ENCODE assay signal across 16 cellular contexts in the genomic region with DNA sequence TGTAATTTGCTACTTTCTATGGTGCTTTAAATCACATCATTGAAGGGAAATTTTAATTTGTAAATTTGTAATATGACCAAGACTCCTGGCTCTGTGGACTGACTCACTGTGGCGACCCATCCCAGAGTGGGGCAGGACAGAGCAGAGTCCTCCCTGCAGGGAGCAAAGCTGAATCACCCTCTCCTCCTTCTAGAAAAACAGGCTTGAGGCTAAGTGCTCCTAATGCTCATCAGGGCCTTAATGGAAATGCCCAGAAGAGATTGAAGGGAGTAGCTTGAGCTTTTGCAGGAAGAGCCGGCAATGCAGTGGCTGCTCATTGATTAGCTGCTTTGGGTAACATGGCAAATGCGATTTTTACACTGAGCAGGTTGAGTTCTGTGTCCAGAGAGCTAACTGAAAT. TPM values are rescaled to one million over a fixed set of nuclear protein-coding genes. Genes with fewer than 3 reads are reported as not detected.
DNase-seq lines count a peak whose midpoint lies in the region; ATAC-seq and TF ChIP-seq lines count a peak whose summit lies in the region.
"Had no signal": no experiment of that assay in that cellular context is flagged by ENCODE, and none has a peak within 500 bp of the region (broad histone marks: within the 10 kb centered on the region; RNA-seq: fewer than 3 reads in every experiment).

No MANE protein-coding gene starts in this region.

- intact Hi-C loops in OCI-LY7 (cut with micrococcal nuclease; ENCODE audit: unreplicated experiment): no loop called here

- 0 out of 2 replicates have a peak overlapping the region, but pooled peaks have one; percentile 25 for H2AFZ ChIP-seq in GM23338
- H2AFZ ChIP-seq in OCI-LY7 (ENCODE audit: low read length): no peak overlapping the region

- H3K27me3 ChIP-seq in GM23338 (ENCODE audit: insufficient read depth) (no peaks in the 10 kb centered on the region), RWPE2 (ENCODE audit: insufficient read depth, poor library complexity, severe bottlenecking) (no peaks in the 10 kb centered on the region)

- TF ChIP-seq CTCF in GM23338 (conservative IDR thresholded peaks at IDR 0.05; ENCODE audit: low read depth in 2 of 2) (no peak), RWPE2 (IDR thresholded peaks at IDR 0.05; ENCODE audit: poor library complexity, severe bottlenecking) (no peak), osteocyte (IDR thresholded peaks at IDR 0.05) (no peak), OCI-LY7 (conservative IDR thresholded peaks at IDR 0.05; ENCODE audit: low read length) (no peak)

- H3F3A ChIP-seq in GM23338 (replicated peaks; ENCODE audit: low read depth): no peaks in the 10 kb centered on the region

- H3K4me1 ChIP-seq in GM23338 (ENCODE audit: insufficient read depth) (peaks cover 6% of the 10 kb centered on the region; the same call in 1 of the 2 replicates), RWPE2 (ENCODE audit: insufficient read depth, poor library complexity, severe bottlenecking) (peaks cover 43% of the 10 kb centered on the region), OCI-LY7 (ENCODE audit: insufficient read depth, low read length, poor library complexity, severe bottlenecking) (no peaks in the 10 kb centered on the region)

- H3K36me3 Mint-ChIP-seq in GM23338 (ENCODE audit: low read depth) (no peaks in the 10 kb centered on the region), osteocyte (ENCODE audit: unreplicated experiment) (peaks cover 3% of the 10 kb centered on the region)

- POLR2A ChIA-PET in OCI-LY7 (lab: Charles Lee): no interaction called here

- no peaks in the 10 kb centered on the region for H3K9me3 Mint-ChIP-seq in GM23338
- no peaks in the 10 kb centered on the region for H3K9me3 Mint-ChIP-seq in osteocyte (ENCODE audit: unreplicated experiment)
- H3K9me3 Mint-ChIP-seq: activated naive CD8-positive, alpha-beta T cell treated with anti-CD3 and anti-CD28 coated beads, Interleukin-2, amount 10 ng/mL, durations not matched to agents 7 days and 5 days; naive thymus-derived CD4-positive, alpha-beta T cell; stimulated activated naive B cell treated with anti-CD40 and anti-IgM and Interleukin-4, amounts not matched to agents 10 μg/mL and 1 μg/mL and 100 μg/mL, for 72 hours had no signal

- H3K4me2 ChIP-seq in GM23338 (no peak overlapping the region), OCI-LY7 (ENCODE audit: low read length) (no peak overlapping the region)

- H3K27me3 Mint-ChIP-seq in GM23338 (ENCODE audit: insufficient read depth, low read depth, poor library complexity): no peaks in the 10 kb centered on the region
- no peaks in the 10 kb centered on the region for H3K27me3 Mint-ChIP-seq in osteocyte (ENCODE audit: unreplicated experiment)

- H3K9me2 ChIP-seq in GM23338 (ENCODE audit: insufficient read depth) (no peaks in the 10 kb centered on the region), OCI-LY7 (ENCODE audit: insufficient read depth, low read length) (no peaks in the 10 kb centered on the region)

- CTCF ChIA-PET in OCI-LY7 (lab: Charles Lee; ENCODE audit: unreplicated experiment): no interaction called here

- no peaks in the 10 kb centered on the region for H3K9me3 ChIP-seq in RWPE2 (ENCODE audit: severe bottlenecking)
- no peaks in the 10 kb centered on the region for H3K9me3 ChIP-seq in OCI-LY7 (ENCODE audit: low read length)

- H3K36me3 ChIP-seq in GM23338 (ENCODE audit: insufficient read depth): no peaks in the 10 kb centered on the region
- peaks cover 13% of the 10 kb centered on the region for H3K36me3 ChIP-seq in RWPE2 (ENCODE audit: low read depth)
- H3K36me3 ChIP-seq in OCI-LY7 (ENCODE audit: insufficient read depth, low read length): no peaks in the 10 kb centered on the region

- H3K4me3 Mint-ChIP-seq in GM23338: no peak overlapping the region
- H3K4me3 Mint-ChIP-seq in osteocyte (ENCODE audit: unreplicated experiment): no peak overlapping the region
- H3K4me3 Mint-ChIP-seq: activated naive CD8-positive, alpha-beta T cell treated with anti-CD3 and anti-CD28 coated beads, Interleukin-2, amount 10 ng/mL, durations not matched to agents 7 days and 5 days; naive thymus-derived CD4-positive, alpha-beta T cell; stimulated activated naive B cell treated with anti-CD40 and anti-IgM and Interleukin-4, amounts not matched to agents 10 μg/mL and 1 μg/mL and 100 μg/mL, for 72 hours had no signal

- H3K4me1 Mint-ChIP-seq in GM23338: peaks cover 16% of the 10 kb centered on the region
- peaks cover 63% of the 10 kb centered on the region for H3K4me1 Mint-ChIP-seq in osteocyte (ENCODE audit: unreplicated experiment)

- H3K27ac Mint-ChIP-seq in GM23338: no peak overlapping the region
- H3K27ac Mint-ChIP-seq in osteocyte (ENCODE audit: unreplicated experiment): peak overlapping the region; percentile 43
- H3K27ac Mint-ChIP-seq: activated naive CD8-positive, alpha-beta T cell treated with anti-CD3 and anti-CD28 coated beads, Interleukin-2, amount 10 ng/mL, durations not matched to agents 7 days and 5 days; naive thymus-derived CD4-positive, alpha-beta T cell; stimulated activated naive B cell treated with anti-CD40 and anti-IgM and Interleukin-4, amounts not matched to agents 10 μg/mL and 1 μg/mL and 100 μg/mL, for 72 hours had no signal

- no peaks in the 10 kb centered on the region for H4K20me1 ChIP-seq in GM23338 (replicated peaks; ENCODE audit: insufficient read depth)
- H4K20me1 ChIP-seq in OCI-LY7 (ENCODE audit: insufficient read depth, low read length): no peaks in the 10 kb centered on the region

- BruUV-seq in OCI-LY7 (replicated peaks; lab: Mats Ljungman, UMichigan): no TSS peak

- no peak overlapping the region for H3K27ac ChIP-seq in GM23338 (ENCODE audit: low read depth)
- peak overlapping the region; percentile 100 for H3K27ac ChIP-seq in RWPE2 (ENCODE audit: poor library complexity, severe bottlenecking)
- no peak overlapping the region for H3K27ac ChIP-seq in OCI-LY7 (ENCODE audit: low read depth, low read length, poor library complexity, severe bottlenecking)

- DNase-seq in GM23338 (ENCODE audit: low spot score) (no peak), RWPE2 (ENCODE audit: low spot score) (no peak), fibroblast of gingiva (ENCODE audit: low read depth) (peak; percentile 15), osteocyte (ENCODE audit: extremely low spot score, unreplicated experiment) (no peak), OCI-LY7 (ENCODE audit: low spot score) (no peak), superior temporal gyrus (ENCODE audit: extremely low spot score) (no peak)
- no peak for DNase-seq in activated CD4-positive, CD25-positive, alpha-beta regulatory T cell (lab: John Stamatoyannopoulos, UW)
- DNase-seq: activated naive CD8-positive, alpha-beta T cell treated with anti-CD3 and anti-CD28 coated beads, Interleukin-2, amount 10 ng/mL, durations not matched to agents 7 days and 5 days; C1 segment of cervical spinal cord; naive thymus-derived CD4-positive, alpha-beta T cell; NCI-H2081 treated with DMSO at 0.1 percent for 48 hours; right cardiac atrium; stimulated activated CD4-positive, alpha-beta T cell treated with anti-CD3 and anti-CD28 coated beads, Interleukin-4, amount 100 ng/mL, for 4 hours; stimulated activated naive B cell treated with anti-CD40 and anti-IgM and Interleukin-4, amounts not matched to agents 10 μg/mL and 1 μg/mL and 100 μg/mL, for 72 hours had no signal

- H3K4me3 ChIP-seq in GM23338: no peak overlapping the region
- no peak overlapping the region for H3K4me3 ChIP-seq in RWPE2 (ENCODE audit: severe bottlenecking)
- H3K4me3 ChIP-seq in OCI-LY7 (ENCODE audit: low read depth, low read length, poor library complexity, severe bottlenecking): no peak overlapping the region

- no peak for ATAC-seq in GM23338
- peak; percentile 61 for ATAC-seq in RWPE2 (ENCODE audit: low read depth)
- ATAC-seq in HG02588 (IDR thresholded peaks at IDR 0.05; ENCODE audit: unreplicated experiment): no peak
- ATAC-seq: activated CD4-positive, CD25-positive, alpha-beta regulatory T cell treated with anti-CD3 and anti-CD28 coated beads, Interleukin-2, amount 50 U/mL, for 24 hours; naive thymus-derived CD4-positive, alpha-beta T cell; right cardiac atrium; stimulated activated naive B cell treated with anti-CD40 and anti-IgM and Interleukin-4, amounts not matched to agents 10 μg/mL and 1 μg/mL and 100 μg/mL, for 72 hours had no signal

- no peaks in the 10 kb centered on the region for H3K79me2 ChIP-seq in GM23338 (replicated peaks; ENCODE audit: insufficient read depth)
- no peaks in the 10 kb centered on the region for H3K79me2 ChIP-seq in OCI-LY7 (ENCODE audit: insufficient read depth, low read depth, low read length)

TF ChIP-seq in GM23338, 12 proteins besides CTCF, POLR2A, EP300 and RAD21 (continues in another document):
- TF ChIP-seq EZH2phosphoT487 (IDR thresholded peaks at IDR 0.05; ENCODE audit: unreplicated experiment) (no peak), ZNF331 (CRISPR knock-in tag; IDR thresholded peaks at IDR 0.05; ENCODE audit: low read depth) (no peak), STAT1 (IDR thresholded peaks at IDR 0.05; ENCODE audit: unreplicated experiment) (no peak)

RNA-seq across cellular contexts. Expression of a gene that starts 16.8 kb away (rescaled TPM):
- 25.6 and 35.9 TPM in 2 replicates for total RNA-seq in GM23338 (2014; rRNA removed; shearing (Covaris generic))
- polyA plus RNA-seq in GM23338 (2016; fragmentation: Nextera tagmentation; extraction: Ambion mirVana): 634 and 677 TPM in 2 replicates
- 227 and 234 TPM in 2 replicates for total RNA-seq in osteocyte
- not detected in 2 replicates for total RNA-seq in OCI-LY7 (2014; rRNA removed; shearing (Covaris generic))
- total RNA-seq in OCI-LY7 (2022): 2.6 and 4.1 TPM in 2 replicates

RNA-seq across cellular contexts. Expression of a gene that starts 59.9 kb away (rescaled TPM):
- 73.1 and 78.6 TPM in 2 replicates for total RNA-seq in GM23338 (2014; rRNA removed; shearing (Covaris generic))
- 596 and 668 TPM in 2 replicates for polyA plus RNA-seq in GM23338 (2016; fragmentation: Nextera tagmentation; extraction: Ambion mirVana)
- total RNA-seq in osteocyte (443 and 446 TPM in 2 replicates), OCI-LY7 (2022) (24.3 and 27.1 TPM in 2 replicates)
- total RNA-seq in OCI-LY7 (2014; rRNA removed; shearing (Covaris generic)): not detected in 2 replicates
